ENCODE assay signal across 9 cellular contexts in genomic region chr15:90389513-90389912, GRCh38. TPM values are rescaled to one million over a fixed set of nuclear protein-coding genes. Genes with fewer than 3 reads are reported as not detected.
DNase-seq lines count a peak whose midpoint lies in the region; ATAC-seq and TF ChIP-seq lines count a peak whose summit lies in the region.
"Had no signal": no experiment of that assay in that cellular context is flagged by ENCODE, and none has a peak within 500 bp of the region (broad histone marks: within the 10 kb centered on the region; RNA-seq: fewer than 3 reads in every experiment).

No MANE protein-coding gene starts in this region.

- peak overlapping the region; percentile 90 to 99 for H3K4me3 ChIP-seq in ascending aorta
- peak overlapping the region; percentile 66 to 89 (median 78) for H3K4me3 ChIP-seq in right lobe of liver
- H3K4me3 ChIP-seq in suprapubic skin: peak overlapping the region; percentile 67

- TF ChIP-seq EP300 in suprapubic skin (IDR thresholded peaks at IDR 0.05): no peak

- TF ChIP-seq POLR2A in right lobe of liver (IDR thresholded peaks at IDR 0.05): no peak
- TF ChIP-seq POLR2A in suprapubic skin (IDR thresholded peaks at IDR 0.05): no peak

- 81% methylated on average over 5 of the region's 6 CpGs for WGBS in right lobe of liver (ENCODE audit: insufficient coverage, low coverage, low lambda C conversion rate, missing lambda C conversion rate)
- 21% methylated on average over 6 of the region's 6 CpGs for WGBS in suprapubic skin

- peak overlapping the region; percentile 98 to 100 for H3K27ac ChIP-seq in ascending aorta
- H3K27ac ChIP-seq in right lobe of liver: no peak overlapping the region
- H3K27ac ChIP-seq in suprapubic skin: peak overlapping the region; percentile 96

- ATAC-seq in right lobe of liver: no peak

- H3K4me1 Mint-ChIP-seq in T-helper 2 cell treated with Interferon-gamma antibody and Interleukin-4, amounts not matched to agents 5 μg/mL and 100 μg/mL, for 36 hours (ENCODE audit: low read depth): peaks cover 47% of the 10 kb centered on the region

- TF ChIP-seq CTCF in ascending aorta (IDR thresholded peaks at IDR 0.05) (no peak), right lobe of liver (IDR thresholded peaks at IDR 0.05) (no peak), suprapubic skin (IDR thresholded peaks at IDR 0.05) (no peak)

- no peaks in the 10 kb centered on the region for H3K9me3 ChIP-seq in ascending aorta
- no peaks in the 10 kb centered on the region for H3K9me3 ChIP-seq in right lobe of liver
- H3K9me3 ChIP-seq in suprapubic skin: no peaks in the 10 kb centered on the region

- H3K27ac Mint-ChIP-seq in T-helper 2 cell treated with Interferon-gamma antibody and Interleukin-4, amounts not matched to agents 5 μg/mL and 100 μg/mL, for 36 hours: peak overlapping the region; percentile 87

- H3K36me3 ChIP-seq in ascending aorta (peaks cover 5 to 19% of the 10 kb centered on the region in 2 donors), right lobe of liver (no peaks in the 10 kb centered on the region), suprapubic skin (peaks cover 10% of the 10 kb centered on the region)

- DNase-seq in T-helper 2 cell treated with Interferon-gamma antibody and Interleukin-4, amounts not matched to agents 5 μg/mL and 100 μg/mL, for 36 hours (ENCODE audit: low spot score): no peak
- DNase-seq in T-helper 2 cell (no peak), ascending aorta (ENCODE audit: low spot score in 2 of 2) (no peak), right lobe of liver (no peak), suprapubic skin (ENCODE audit: low spot score in 2 of 2) (no peak), cerebellum (ENCODE audit: low spot score) (no peak), midbrain (lab: John Stamatoyannopoulos, UW) (no peak)
- no peak for DNase-seq in stimulated activated CD4-positive, alpha-beta T cell treated with anti-CD3 and anti-CD28 coated beads, Interleukin-4, amount 100 ng/mL, for 1 hour
- DNase-seq: ACHN had no signal

- H3K4me1 ChIP-seq in ascending aorta (peaks cover 16 to 31% of the 10 kb centered on the region in 2 donors), right lobe of liver (no peaks in the 10 kb centered on the region), suprapubic skin (peaks cover 57% of the 10 kb centered on the region)

- H3K27me3 Mint-ChIP-seq in T-helper 2 cell treated with Interferon-gamma antibody and Interleukin-4, amounts not matched to agents 5 μg/mL and 100 μg/mL, for 36 hours (ENCODE audit: low read depth): no peaks in the 10 kb centered on the region

- H3K4me3 Mint-ChIP-seq in T-helper 2 cell treated with Interferon-gamma antibody and Interleukin-4, amounts not matched to agents 5 μg/mL and 100 μg/mL, for 36 hours: peak overlapping the region; percentile 88

- H3K36me3 Mint-ChIP-seq in T-helper 2 cell treated with Interferon-gamma antibody and Interleukin-4, amounts not matched to agents 5 μg/mL and 100 μg/mL, for 36 hours (ENCODE audit: low read depth): peaks cover 43% of the 10 kb centered on the region

- H3K27me3 ChIP-seq in ascending aorta (no peaks in the 10 kb centered on the region), right lobe of liver (no peaks in the 10 kb centered on the region), suprapubic skin (no peaks in the 10 kb centered on the region)

- intact Hi-C loops in ascending aorta (cut with DNase I): loop anchor here (2.0 to 5.0 kb wide), 3 partner anchors 27 to 168 kb away; no protein-coding TSS in a partner anchor
- intact Hi-C loops in right lobe of liver (cut with DNase I): no loop called here

- H3K9me3 Mint-ChIP-seq in T-helper 2 cell treated with Interferon-gamma antibody and Interleukin-4, amounts not matched to agents 5 μg/mL and 100 μg/mL, for 36 hours: no peaks in the 10 kb centered on the region

RNA-seq across cellular contexts. Expression of gene IQGAP1, which starts 1.5 kb away (rescaled TPM):
- total RNA-seq in ascending aorta (99.1 TPM), right lobe of liver (10 to 100 TPM; 12.2 to 43.7 (median 26.3) TPM), suprapubic skin (100 to 1,000 TPM; 206 to 448 (median 215) TPM), cerebellum (59.6 TPM)

RNA-seq across cellular contexts. Expression of gene ZNF774, which starts 37.4 kb away (rescaled TPM):
- total RNA-seq in ascending aorta: 0.21 TPM
- total RNA-seq in right lobe of liver: 1 to 10 TPM; 1.2 to 2.5 (median 1.7) TPM
- total RNA-seq in suprapubic skin: 1 to 10 TPM; 1.4 to 7.2 (median 3.2) TPM
- total RNA-seq in cerebellum: 6.1 TPM

Comparison
In these comparisons a context has a peak if more than half of its experiments do, and no peak if none do; other contexts are left out.
1. H3K27ac ChIP-seq: peak in ascending aorta (2 of 2) and suprapubic skin (single experiment); none in right lobe of liver (0 of 3).
2. Peak in every context shown above with its lines, with median percentiles within 50 percentile points of each other: H3K4me3 ChIP-seq.